Comparison of ENCODE assay signal across 12 cellular contexts in the genomic region with DNA sequence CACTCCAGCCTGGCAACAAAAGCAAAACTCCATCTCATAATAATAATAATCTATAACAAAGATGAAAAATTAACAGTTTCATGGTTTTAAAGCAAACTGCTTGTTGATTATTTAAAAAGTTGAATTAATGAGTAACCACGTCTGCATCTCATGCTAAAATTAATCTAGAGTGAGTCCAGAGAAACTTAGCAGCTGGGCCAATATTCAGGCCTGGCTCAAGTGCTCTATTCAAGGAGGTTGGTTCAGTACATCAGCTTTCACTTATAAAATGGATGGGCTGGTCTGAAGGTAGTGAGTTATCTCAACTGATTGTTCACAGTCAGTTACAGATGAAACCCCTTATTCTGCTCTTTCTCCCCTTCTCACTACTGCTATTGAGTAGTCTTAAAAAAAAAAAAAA. TPM values are rescaled to one million over a fixed set of nuclear protein-coding genes. Genes with fewer than 3 reads are reported as not detected.
"Had no signal": no experiment of that assay in that cellular context is flagged by ENCODE, and none has a peak within 500 bp of the region (broad histone marks: within the 10 kb centered on the region; RNA-seq: fewer than 3 reads in every experiment).

No MANE protein-coding gene starts in this region.

- H3K36me3 ChIP-seq: HAP-1 had no signal

- H2AFZ ChIP-seq: GM23248, GM23338 had no signal

- ATAC-seq: GM23338, HCT116 had no signal

- FAIRE-seq: H1, H54 had no signal

- DNase-seq: GM23248, GOT3, H7, H9, HCEC 1CT, HFFc6 had no signal

- H3K9me3 ChIP-seq: HAP-1 had no signal

- H3K27ac ChIP-seq: GM23248 had no signal

- H3K4me2 ChIP-seq: GM23338 had no signal

- H3K4me1 ChIP-seq: HAP-1 had no signal

- H3K9ac ChIP-seq: GM23248 had no signal

- H3K4me3 ChIP-seq: GM23248, GM23338, HAP-1 had no signal

RNA-seq across cellular contexts. Expression of a gene that starts 23.1 kb away (rescaled TPM):
- total RNA-seq: GM23248, H4, H9 had no signal
- polyA plus RNA-seq: GM23248 had no signal
